ENCODE assay signal across 32 cellular contexts in the genomic region with DNA sequence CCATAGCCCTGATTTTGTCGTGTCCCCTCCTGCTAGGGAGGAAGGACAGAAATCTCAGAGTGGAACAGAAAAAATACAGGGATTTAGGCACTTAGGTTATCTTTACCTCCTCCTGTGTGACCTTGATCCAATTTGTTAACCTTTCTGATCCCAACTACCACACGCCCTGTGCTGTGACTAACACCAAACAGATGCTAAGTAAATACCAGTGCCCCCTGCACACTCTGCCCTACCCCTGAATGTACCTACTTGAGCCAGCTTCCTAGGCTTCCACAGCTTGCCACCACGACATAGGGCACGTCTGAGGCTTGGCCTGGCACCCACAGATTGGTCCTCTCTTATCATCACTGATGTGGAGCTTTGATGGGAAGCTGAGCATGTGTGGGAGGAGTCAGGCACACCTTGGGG. TPM values are rescaled to one million over a fixed set of nuclear protein-coding genes. Genes with fewer than 3 reads are reported as not detected.
DNase-seq lines count a peak whose midpoint lies in the region; ATAC-seq and TF ChIP-seq lines count a peak whose summit lies in the region.
"Had no signal": no experiment of that assay in that cellular context is flagged by ENCODE, and none has a peak within 500 bp of the region (broad histone marks: within the 10 kb centered on the region; RNA-seq: fewer than 3 reads in every experiment).

No MANE protein-coding gene starts in this region.

- no peak for TF ChIP-seq CTCF in type B pancreatic cell (conservative IDR thresholded peaks at IDR 0.05)

- H3K14ac ChIP-seq in neuronal stem cell (ENCODE audit: low read length) = no peak overlapping the region

- no peak overlapping the region for H2BK5ac ChIP-seq in neuronal stem cell (ENCODE audit: low read length)

- H3K79me1 ChIP-seq in neuronal stem cell (ENCODE audit: low read depth, low read length) = no peaks in the 10 kb centered on the region

- peaks cover 64% of the 10 kb centered on the region for H3K4me1 Mint-ChIP-seq in activated CD4-positive, alpha-beta memory T cell treated with anti-CD3 and anti-CD28 coated beads, Interleukin-2, amount 10 ng/mL, durations not matched to agents 7 days and 5 days
- peaks cover 39% of the 10 kb centered on the region for H3K4me1 Mint-ChIP-seq in activated CD4-positive, alpha-beta memory T cell treated with anti-CD3 and anti-CD28 coated beads for 36 hours (ENCODE audit: low read depth)
- H3K4me1 Mint-ChIP-seq in stimulated activated naive CD8-positive, alpha-beta T cell treated with anti-CD3 and anti-CD28 coated beads, Interleukin-15, Interleukin-2, amounts not matched to agents 100 ng/mL and 50 ng/mL, for 24 hours (ENCODE audit: low read depth) = peaks cover 23% of the 10 kb centered on the region
- H3K4me1 Mint-ChIP-seq in stimulated activated naive CD8-positive, alpha-beta T cell treated with anti-CD3 and anti-CD28 coated beads, Interleukin-15, amount 100 ng/mL, for 72 hours = peaks cover 58% of the 10 kb centered on the region
- peaks cover 0 to 5% of the 10 kb centered on the region in 2 donors for H3K4me1 Mint-ChIP-seq in stimulated activated naive B cell treated with anti-CD40 and anti-IgM and Interleukin-4, amounts not matched to agents 10 μg/mL and 1 μg/mL and 100 μg/mL, for 72 hours
- no peaks in the 10 kb centered on the region for H3K4me1 Mint-ChIP-seq in type B pancreatic cell (ENCODE audit: unreplicated experiment)
- H3K4me1 Mint-ChIP-seq: immature natural killer cell had no signal

- H3K27ac Mint-ChIP-seq in activated CD4-positive, alpha-beta memory T cell treated with anti-CD3 and anti-CD28 coated beads, Interleukin-2, amount 10 ng/mL, durations not matched to agents 7 days and 5 days = peak overlapping the region; percentile 100
- no peak overlapping the region for H3K27ac Mint-ChIP-seq in activated CD4-positive, alpha-beta memory T cell treated with anti-CD3 and anti-CD28 coated beads for 36 hours
- peak overlapping the region; percentile 5 for H3K27ac Mint-ChIP-seq in stimulated activated naive CD8-positive, alpha-beta T cell treated with anti-CD3 and anti-CD28 coated beads, Interleukin-15, Interleukin-2, amounts not matched to agents 100 ng/mL and 50 ng/mL, for 24 hours
- peak overlapping the region in 1 of 2 donors; percentile 9 for H3K27ac Mint-ChIP-seq in stimulated activated naive CD8-positive, alpha-beta T cell treated with anti-CD3 and anti-CD28 coated beads, Interleukin-15, amount 100 ng/mL, for 72 hours
- no peak overlapping the region for H3K27ac Mint-ChIP-seq in stimulated activated naive B cell treated with anti-CD40 and anti-IgM and Interleukin-4, amounts not matched to agents 10 μg/mL and 1 μg/mL and 100 μg/mL, for 72 hours
- H3K27ac Mint-ChIP-seq in type B pancreatic cell = no peak overlapping the region
- H3K27ac Mint-ChIP-seq: immature natural killer cell had no signal

- H3K23ac ChIP-seq in neuronal stem cell (ENCODE audit: low read depth, low read length, poor library complexity) = no peak overlapping the region

- WGBS in neuronal stem cell (ENCODE audit: extremely low coverage in 2 of 2, insufficient read length in 2 of 2, insufficient replicate concordance in 1 of 2), 2 donors = no CpG with 5 or more reads among the region's 4 CpGs

- no peak overlapping the region for H3K4ac ChIP-seq in neuronal stem cell (ENCODE audit: low read length)

- H3K9ac ChIP-seq in neuronal stem cell (ENCODE audit: low read depth, low read length, poor library complexity) = peak overlapping the region; percentile 45

- DNase-seq in activated CD4-positive, alpha-beta memory T cell treated with anti-CD3 and anti-CD28 coated beads, Interleukin-2, amount 10 ng/mL, durations not matched to agents 7 days and 5 days = no peak
- no peak for DNase-seq in activated CD4-positive, alpha-beta memory T cell treated with anti-CD3 and anti-CD28 coated beads for 36 hours
- no peak for DNase-seq in stimulated activated naive CD8-positive, alpha-beta T cell treated with anti-CD3 and anti-CD28 coated beads, Interleukin-15, amount 100 ng/mL, for 72 hours
- DNase-seq in neuronal stem cell (ENCODE audit: low spot score) = no peak
- no peak for DNase-seq in activated effector memory CD4-positive, alpha-beta T cell treated with Interleukin-2 at 50 U/mL for 16 hours
- no peak for DNase-seq in stimulated activated naive B cell treated with anti-CD40 and anti-IgM and Interleukin-4, amounts not matched to agents 10 μg/mL and 1 μg/mL and 100 μg/mL, for 72 hours
- DNase-seq in type B pancreatic cell (ENCODE audit: extremely low spot score, unreplicated experiment) = no peak
- DNase-seq: activated CD4-positive, alpha-beta T cell treated with anti-CD3 and anti-CD28 coated beads for 36 hours; activated CD8-positive, alpha-beta memory T cell treated with anti-CD3 and anti-CD28 coated beads, Interleukin-2, amount 50 U/mL, for 4 hours; Calu3; caudate nucleus; DMS79; effector memory CD4-positive, alpha-beta T cell; GDM1; immature natural killer cell; Karpas-422; left colon; NCI-H1436; NCI-H2081 treated with DMSO at 0.1 percent for 48 hours; NCI-H226; NCI-H526 treated with DMSO at 0.1 percent for 48 hours; Peyer's patch; SIG-M5; sigmoid colon; stimulated activated CD4-positive, alpha-beta T cell treated with anti-CD3 and anti-CD28 coated beads, Interleukin-15, amount 100 ng/mL, for 24 hours; stimulated activated CD4-positive, alpha-beta T cell treated with anti-CD3 and anti-CD28 coated beads, Interleukin-4, amount 100 ng/mL, for 4 hours; upper lobe of right lung had no signal

- H3K9me3 ChIP-seq in neuronal stem cell (replicated peaks in 1 of 2; ENCODE audit: control insufficient read depth in 2 of 2, insufficient read depth in 1 of 2, low read depth in 1 of 2, low read length in 2 of 2) = no peaks in the 10 kb centered on the region
- H3K9me3 ChIP-seq: HAP-1, Peyer's patch, sigmoid colon, suprapubic skin, upper lobe of right lung had no signal

- no peak overlapping the region for H3K4me2 ChIP-seq in neuronal stem cell (ENCODE audit: insufficient read depth, low read length, poor library complexity, severe bottlenecking)

- H3K18ac ChIP-seq in neuronal stem cell (ENCODE audit: low read length) = no peak overlapping the region

- intact Hi-C loops in activated CD4-positive, alpha-beta memory T cell treated with anti-CD3 and anti-CD28 coated beads for 36 hours (cut with micrococcal nuclease) = no loop called here

- no peaks in the 10 kb centered on the region for H3K4me1 ChIP-seq in neuronal stem cell (ENCODE audit: control insufficient read depth in 2 of 2, insufficient read depth in 1 of 2, low read depth in 1 of 2, low read length in 2 of 2)
- H3K4me1 ChIP-seq: HAP-1, Peyer's patch, suprapubic skin, upper lobe of right lung had no signal

- peak overlapping the region in 1 of 2 donors; percentile 18 for H3K4me3 ChIP-seq in neuronal stem cell (ENCODE audit: low read length in 2 of 2)
- H3K4me3 ChIP-seq: coronary artery, HAP-1, Peyer's patch, sigmoid colon, suprapubic skin, upper lobe of right lung had no signal

- CTCF ChIA-PET in activated CD4-positive, alpha-beta memory T cell treated with anti-CD3 and anti-CD28 coated beads, Interleukin-2, amount 10 ng/mL, durations not matched to agents 7 days and 5 days (lab: Charles Lee) = interaction anchor here (0.5 to 2.4 kb wide), 4 partner anchors 11 to 305 kb away, joined by 3 to 23 read pairs (median 7); no protein-coding TSS in a partner anchor
- CTCF ChIA-PET in activated CD4-positive, alpha-beta memory T cell treated with anti-CD3 and anti-CD28 coated beads for 36 hours (lab: Charles Lee) = interaction anchor here (1.8 to 2.0 kb wide), 2 partner anchors 20 to 48 kb away, joined by 5 to 6 read pairs; no protein-coding TSS in a partner anchor

- H3K36me3 ChIP-seq in neuronal stem cell (replicated peaks in 1 of 2; ENCODE audit: control insufficient read depth in 2 of 2, insufficient read depth in 2 of 2, low read length in 2 of 2) = no peaks in the 10 kb centered on the region
- H3K36me3 ChIP-seq: HAP-1, Peyer's patch, sigmoid colon, suprapubic skin, upper lobe of right lung had no signal

- no peak overlapping the region for H2BK12ac ChIP-seq in neuronal stem cell (ENCODE audit: low read length)

- H3K4me3 Mint-ChIP-seq in activated CD4-positive, alpha-beta memory T cell treated with anti-CD3 and anti-CD28 coated beads, Interleukin-2, amount 10 ng/mL, durations not matched to agents 7 days and 5 days = peak overlapping the region; percentile 8
- H3K4me3 Mint-ChIP-seq in activated CD4-positive, alpha-beta memory T cell treated with anti-CD3 and anti-CD28 coated beads for 36 hours = no peak overlapping the region
- no peak overlapping the region for H3K4me3 Mint-ChIP-seq in stimulated activated naive CD8-positive, alpha-beta T cell treated with anti-CD3 and anti-CD28 coated beads, Interleukin-15, Interleukin-2, amounts not matched to agents 100 ng/mL and 50 ng/mL, for 24 hours
- H3K4me3 Mint-ChIP-seq in stimulated activated naive CD8-positive, alpha-beta T cell treated with anti-CD3 and anti-CD28 coated beads, Interleukin-15, amount 100 ng/mL, for 72 hours = peak overlapping the region in 1 of 2 donors; percentile 24
- no peak overlapping the region for H3K4me3 Mint-ChIP-seq in stimulated activated naive B cell treated with anti-CD40 and anti-IgM and Interleukin-4, amounts not matched to agents 10 μg/mL and 1 μg/mL and 100 μg/mL, for 72 hours
- no peak overlapping the region for H3K4me3 Mint-ChIP-seq in type B pancreatic cell
- H3K4me3 Mint-ChIP-seq: activated CD4-positive, alpha-beta T cell treated with anti-CD3 and anti-CD28 coated beads for 36 hours; immature natural killer cell had no signal

- no peak overlapping the region for H2BK15ac ChIP-seq in neuronal stem cell (ENCODE audit: low read length)

- H3K9me3 Mint-ChIP-seq in activated CD4-positive, alpha-beta memory T cell treated with anti-CD3 and anti-CD28 coated beads, Interleukin-2, amount 10 ng/mL, durations not matched to agents 7 days and 5 days = peaks cover 6% of the 10 kb centered on the region
- H3K9me3 Mint-ChIP-seq in activated CD4-positive, alpha-beta memory T cell treated with anti-CD3 and anti-CD28 coated beads for 36 hours = no peaks in the 10 kb centered on the region
- no peaks in the 10 kb centered on the region for H3K9me3 Mint-ChIP-seq in stimulated activated naive CD8-positive, alpha-beta T cell treated with anti-CD3 and anti-CD28 coated beads, Interleukin-15, Interleukin-2, amounts not matched to agents 100 ng/mL and 50 ng/mL, for 24 hours
- peaks cover 0 to 7% of the 10 kb centered on the region in 2 donors for H3K9me3 Mint-ChIP-seq in stimulated activated naive CD8-positive, alpha-beta T cell treated with anti-CD3 and anti-CD28 coated beads, Interleukin-15, amount 100 ng/mL, for 72 hours
- H3K9me3 Mint-ChIP-seq in stimulated activated naive B cell treated with anti-CD40 and anti-IgM and Interleukin-4, amounts not matched to agents 10 μg/mL and 1 μg/mL and 100 μg/mL, for 72 hours = no peaks in the 10 kb centered on the region
- no peaks in the 10 kb centered on the region for H3K9me3 Mint-ChIP-seq in type B pancreatic cell
- H3K9me3 Mint-ChIP-seq: immature natural killer cell had no signal

- peaks cover 0 to 10% (median 0%) of the 10 kb centered on the region in 3 experiments for H3K27me3 ChIP-seq in neuronal stem cell (ENCODE audit: control insufficient read depth in 3 of 3, insufficient read depth in 3 of 3, low read depth in 1 of 3, low read length in 3 of 3)
- H3K27me3 ChIP-seq: Peyer's patch, sigmoid colon, suprapubic skin, upper lobe of right lung had no signal

- no peak for ATAC-seq in stimulated activated naive CD8-positive, alpha-beta T cell treated with anti-CD3 and anti-CD28 coated beads, Interleukin-15, amount 100 ng/mL, for 72 hours
- ATAC-seq in stimulated activated naive B cell treated with anti-CD40 and anti-IgM and Interleukin-4, amounts not matched to agents 10 μg/mL and 1 μg/mL and 100 μg/mL, for 72 hours (replicated peaks) = no peak
- ATAC-seq: activated CD4-positive, alpha-beta T cell treated with anti-CD3 and anti-CD28 coated beads for 36 hours; left colon had no signal

- H2AFZ ChIP-seq in neuronal stem cell (ENCODE audit: low read length) = no peak overlapping the region

- H3K27ac ChIP-seq in neuronal stem cell (replicated peaks; ENCODE audit: low read length) = no peak overlapping the region
- H3K27ac ChIP-seq: epithelial cell of prostate, Peyer's patch, sigmoid colon, suprapubic skin, upper lobe of right lung had no signal

- no peak overlapping the region for H4K91ac ChIP-seq in neuronal stem cell (ENCODE audit: low read depth, low read length, poor library complexity)

- H2AK5ac ChIP-seq in neuronal stem cell (ENCODE audit: low read depth, low read length) = no peak overlapping the region

- no peak overlapping the region for H4K8ac ChIP-seq in neuronal stem cell (ENCODE audit: low read depth, low read length)

- POLR2A ChIA-PET in activated CD4-positive, alpha-beta memory T cell treated with anti-CD3 and anti-CD28 coated beads, Interleukin-2, amount 10 ng/mL, durations not matched to agents 7 days and 5 days (lab: Charles Lee) = interaction anchor here (1.6 to 3.6 kb wide), 6 partner anchors 13 to 49 kb away, joined by 4 to 49 read pairs (median 8); no protein-coding TSS in a partner anchor
- POLR2A ChIA-PET in activated CD4-positive, alpha-beta memory T cell treated with anti-CD3 and anti-CD28 coated beads for 36 hours (lab: Charles Lee) = interaction anchor here (0.6 kb wide), 1 partner anchor 303 kb away, joined by 3 read pairs; no protein-coding TSS in a partner anchor

- H3K27me3 Mint-ChIP-seq in activated CD4-positive, alpha-beta memory T cell treated with anti-CD3 and anti-CD28 coated beads, Interleukin-2, amount 10 ng/mL, durations not matched to agents 7 days and 5 days = no peaks in the 10 kb centered on the region
- peaks cover 9% of the 10 kb centered on the region for H3K27me3 Mint-ChIP-seq in activated CD4-positive, alpha-beta memory T cell treated with anti-CD3 and anti-CD28 coated beads for 36 hours
- no peaks in the 10 kb centered on the region for H3K27me3 Mint-ChIP-seq in stimulated activated naive CD8-positive, alpha-beta T cell treated with anti-CD3 and anti-CD28 coated beads, Interleukin-15, Interleukin-2, amounts not matched to agents 100 ng/mL and 50 ng/mL, for 24 hours
- no peaks in the 10 kb centered on the region for H3K27me3 Mint-ChIP-seq in stimulated activated naive CD8-positive, alpha-beta T cell treated with anti-CD3 and anti-CD28 coated beads, Interleukin-15, amount 100 ng/mL, for 72 hours
- H3K27me3 Mint-ChIP-seq in stimulated activated naive B cell treated with anti-CD40 and anti-IgM and Interleukin-4, amounts not matched to agents 10 μg/mL and 1 μg/mL and 100 μg/mL, for 72 hours = peaks cover 0 to 4% of the 10 kb centered on the region in 2 donors
- peaks cover 29% of the 10 kb centered on the region for H3K27me3 Mint-ChIP-seq in type B pancreatic cell

- H3K36me3 Mint-ChIP-seq in activated CD4-positive, alpha-beta memory T cell treated with anti-CD3 and anti-CD28 coated beads, Interleukin-2, amount 10 ng/mL, durations not matched to agents 7 days and 5 days (ENCODE audit: low read depth) = peaks cover 36% of the 10 kb centered on the region
- no peaks in the 10 kb centered on the region for H3K36me3 Mint-ChIP-seq in activated CD4-positive, alpha-beta memory T cell treated with anti-CD3 and anti-CD28 coated beads for 36 hours
- no peaks in the 10 kb centered on the region for H3K36me3 Mint-ChIP-seq in stimulated activated naive CD8-positive, alpha-beta T cell treated with anti-CD3 and anti-CD28 coated beads, Interleukin-15, Interleukin-2, amounts not matched to agents 100 ng/mL and 50 ng/mL, for 24 hours (ENCODE audit: low read depth)
- no peaks in the 10 kb centered on the region for H3K36me3 Mint-ChIP-seq in stimulated activated naive B cell treated with anti-CD40 and anti-IgM and Interleukin-4, amounts not matched to agents 10 μg/mL and 1 μg/mL and 100 μg/mL, for 72 hours
- no peaks in the 10 kb centered on the region for H3K36me3 Mint-ChIP-seq in type B pancreatic cell
- H3K36me3 Mint-ChIP-seq: immature natural killer cell had no signal

- H2BK120ac ChIP-seq in neuronal stem cell (ENCODE audit: low read depth, low read length) = no peak overlapping the region

RNA-seq across cellular contexts. Expression of a gene that starts 9.2 kb away (rescaled TPM):
- total RNA-seq in activated CD4-positive, alpha-beta memory T cell treated with anti-CD3 and anti-CD28 coated beads, Interleukin-2, amount 10 ng/mL, durations not matched to agents 7 days and 5 days = 1 to 10 TPM; 1.6 to 2.0 TPM
- under 1 TPM; 0.22 to 0.29 TPM for total RNA-seq in activated CD4-positive, alpha-beta memory T cell treated with anti-CD3 and anti-CD28 coated beads for 36 hours
- 0.06 TPM for polyA plus RNA-seq in neuronal stem cell (2013, experiment 1 of 2)
- polyA plus RNA-seq in neuronal stem cell (2013, experiment 2 of 2) = 0.03 TPM
- 0.10 and 0.62 TPM in 2 replicates for total RNA-seq in type B pancreatic cell (ENCODE audit: low replicate concordance)
- polyA plus RNA-seq: immature natural killer cell had no signal

Comparison
In these comparisons a context has a peak if more than half of its experiments do, and no peak if none do; other contexts are left out.
1. H3K27ac Mint-ChIP-seq: peak in activated CD4-positive, alpha-beta memory T cell treated with anti-CD3 and anti-CD28 coated beads, Interleukin-2, amount 10 ng/mL, durations not matched to agents 7 days and 5 days (single experiment) and stimulated activated naive CD8-positive, alpha-beta T cell treated with anti-CD3 and anti-CD28 coated beads, Interleukin-15, Interleukin-2, amounts not matched to agents 100 ng/mL and 50 ng/mL, for 24 hours (single experiment); none in activated CD4-positive, alpha-beta memory T cell treated with anti-CD3 and anti-CD28 coated beads for 36 hours (single experiment), stimulated activated naive B cell treated with anti-CD40 and anti-IgM and Interleukin-4, amounts not matched to agents 10 μg/mL and 1 μg/mL and 100 μg/mL, for 72 hours (single experiment) and type B pancreatic cell (single experiment).